In genomic region chr19:48351341-48351752, GRCh38 we compare ENCODE assay signal across 2 cellular contexts.
TF ChIP-seq lines count a peak whose summit lies in the region.

No MANE protein-coding gene starts in this region.

TF ChIP-seq in GM23338, 12 proteins besides CTCF, POLR2A, EP300 and RAD21 (continued from another document):
- no peak for TF ChIP-seq NANOG (IDR thresholded peaks at IDR 0.05; ENCODE audit: borderline replicate concordance)

TF ChIP-seq in neural cell, 6 proteins besides CTCF, POLR2A, EP300 and RAD21 (continued from another document):
- TF ChIP-seq, protein P1, sequence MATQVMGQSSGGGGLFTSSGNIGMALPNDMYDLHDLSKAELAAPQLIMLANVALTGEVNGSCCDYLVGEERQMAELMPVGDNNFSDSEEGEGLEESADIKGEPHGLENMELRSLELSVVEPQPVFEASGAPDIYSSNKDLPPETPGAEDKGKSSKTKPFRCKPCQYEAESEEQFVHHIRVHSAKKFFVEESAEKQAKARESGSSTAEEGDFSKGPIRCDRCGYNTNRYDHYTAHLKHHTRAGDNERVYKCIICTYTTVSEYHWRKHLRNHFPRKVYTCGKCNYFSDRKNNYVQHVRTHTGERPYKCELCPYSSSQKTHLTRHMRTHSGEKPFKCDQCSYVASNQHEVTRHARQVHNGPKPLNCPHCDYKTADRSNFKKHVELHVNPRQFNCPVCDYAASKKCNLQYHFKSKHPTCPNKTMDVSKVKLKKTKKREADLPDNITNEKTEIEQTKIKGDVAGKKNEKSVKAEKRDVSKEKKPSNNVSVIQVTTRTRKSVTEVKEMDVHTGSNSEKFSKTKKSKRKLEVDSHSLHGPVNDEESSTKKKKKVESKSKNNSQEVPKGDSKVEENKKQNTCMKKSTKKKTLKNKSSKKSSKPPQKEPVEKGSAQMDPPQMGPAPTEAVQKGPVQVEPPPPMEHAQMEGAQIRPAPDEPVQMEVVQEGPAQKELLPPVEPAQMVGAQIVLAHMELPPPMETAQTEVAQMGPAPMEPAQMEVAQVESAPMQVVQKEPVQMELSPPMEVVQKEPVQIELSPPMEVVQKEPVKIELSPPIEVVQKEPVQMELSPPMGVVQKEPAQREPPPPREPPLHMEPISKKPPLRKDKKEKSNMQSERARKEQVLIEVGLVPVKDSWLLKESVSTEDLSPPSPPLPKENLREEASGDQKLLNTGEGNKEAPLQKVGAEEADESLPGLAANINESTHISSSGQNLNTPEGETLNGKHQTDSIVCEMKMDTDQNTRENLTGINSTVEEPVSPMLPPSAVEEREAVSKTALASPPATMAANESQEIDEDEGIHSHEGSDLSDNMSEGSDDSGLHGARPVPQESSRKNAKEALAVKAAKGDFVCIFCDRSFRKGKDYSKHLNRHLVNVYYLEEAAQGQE (IDR thresholded peaks at IDR 0.05; ENCODE audit: borderline replicate concordance) = no peak
- TF ChIP-seq EZH2 (IDR thresholded peaks at IDR 0.05; ENCODE audit: borderline replicate concordance, insufficient read depth, low read length, poor library complexity, severe bottlenecking) = no peak
- TF ChIP-seq SMC3 (conservative IDR thresholded peaks at IDR 0.05; ENCODE audit: poor library complexity) = no peak
- no peak for TF ChIP-seq MXI1 (conservative IDR thresholded peaks at IDR 0.05; ENCODE audit: poor library complexity, severe bottlenecking)
- TF ChIP-seq TAF1 (IDR thresholded peaks at IDR 0.05; ENCODE audit: low read depth) = no peak
